Comparison of ENCODE assay signal across 18 cellular contexts in the genomic region with DNA sequence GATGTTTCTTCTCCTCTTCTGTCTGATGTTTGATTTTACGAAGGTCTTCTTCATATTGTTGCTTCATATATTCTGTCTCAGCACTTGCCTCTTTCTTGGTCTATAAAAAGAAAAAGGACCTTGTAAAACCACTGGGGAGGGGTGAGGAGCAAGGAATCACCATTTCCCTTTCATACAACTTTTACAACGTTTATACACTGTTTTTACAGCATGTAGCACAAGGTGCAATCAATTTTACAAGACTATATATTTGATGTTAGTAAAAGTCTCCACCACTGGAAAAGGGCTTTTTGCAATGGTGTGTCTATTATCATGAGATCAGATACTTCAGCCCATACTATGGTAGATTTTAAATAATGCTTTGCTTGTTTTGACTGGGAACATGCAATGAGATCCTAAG.
DNase-seq lines count a peak whose midpoint lies in the region; ATAC-seq and TF ChIP-seq lines count a peak whose summit lies in the region.
"Had no signal": no experiment of that assay in that cellular context is flagged by ENCODE, and none has a peak within 500 bp of the region (broad histone marks: within the 10 kb centered on the region; RNA-seq: fewer than 3 reads in every experiment).

No MANE protein-coding gene starts in this region.

- H3K36me3 Mint-ChIP-seq in nephron progenitor cell (ENCODE audit: low read depth) = no peaks in the 10 kb centered on the region
- H3K36me3 Mint-ChIP-seq: CD4-positive, alpha-beta memory T cell had no signal

- DNase-seq in HEK293T (ENCODE audit: extremely low spot score) (no peak), PC-3 (no peak), colonic mucosa (peak; percentile 38), nephron progenitor cell (no peak)
- no peak for DNase-seq in effector memory CD4-positive, alpha-beta T cell
- DNase-seq: C1 segment of cervical spinal cord; Calu3; CD4-positive, alpha-beta memory T cell; COR-L47; DMS53; DMS79 treated with DMSO at 0.1 percent for 48 hours; GF-D8; GOT3; HFFc6 had no signal

- H3K36me3 ChIP-seq in PC-3 (ENCODE audit: low read depth, low read length) (no peaks in the 10 kb centered on the region), colonic mucosa (no peaks in the 10 kb centered on the region)
- no peaks in the 10 kb centered on the region for H3K36me3 ChIP-seq in effector memory CD4-positive, alpha-beta T cell (ENCODE audit: control insufficient read depth, insufficient read depth, low read length)
- H3K36me3 ChIP-seq: HAP-1 had no signal

- no peaks in the 10 kb centered on the region for H3K27me3 ChIP-seq in PC-3 (ENCODE audit: low read length)
- no peaks in the 10 kb centered on the region for H3K27me3 ChIP-seq in colonic mucosa
- H3K27me3 ChIP-seq in effector memory CD4-positive, alpha-beta T cell (replicated peaks; ENCODE audit: control insufficient read depth, insufficient read depth, low read length, poor library complexity, severe bottlenecking) = no peaks in the 10 kb centered on the region

- H4K20me1 ChIP-seq in PC-3 (ENCODE audit: low read length) = no peaks in the 10 kb centered on the region

- H3K27ac ChIP-seq in PC-3 (ENCODE audit: low read length) = no peak overlapping the region
- H3K27ac ChIP-seq in colonic mucosa = no peak overlapping the region
- H3K27ac ChIP-seq in effector memory CD4-positive, alpha-beta T cell (ENCODE audit: insufficient read depth, low read length, poor library complexity, severe bottlenecking) = no peak overlapping the region

- H3K9me3 Mint-ChIP-seq in nephron progenitor cell = peaks cover 4% of the 10 kb centered on the region
- H3K9me3 Mint-ChIP-seq: HFFc6 had no signal

- intact Hi-C loops in PC-3 (cut with micrococcal nuclease) (no loop called here), colonic mucosa (cut with DNase I) (no loop called here)

- no peak overlapping the region for H3K4me3 ChIP-seq in PC-3 (ENCODE audit: low read length)
- H3K4me3 ChIP-seq in colonic mucosa = no peak overlapping the region
- no peak overlapping the region for H3K4me3 ChIP-seq in effector memory CD4-positive, alpha-beta T cell (ENCODE audit: insufficient read depth, low read depth, low read length, poor library complexity, severe bottlenecking)
- H3K4me3 ChIP-seq: HAP-1 had no signal

- no TSS peak for BruUV-seq in PC-3 (replicated peaks; lab: Mats Ljungman, UMichigan)

- peaks cover 12% of the 10 kb centered on the region for H3K27me3 Mint-ChIP-seq in nephron progenitor cell (ENCODE audit: low read depth, poor library complexity)

- no peak overlapping the region for H3K4me2 ChIP-seq in PC-3 (ENCODE audit: low read length)

- peaks cover 42% of the 10 kb centered on the region for H3K4me1 Mint-ChIP-seq in nephron progenitor cell
- H3K4me1 Mint-ChIP-seq: CD4-positive, alpha-beta memory T cell had no signal

- no peak overlapping the region for H2AFZ ChIP-seq in PC-3 (ENCODE audit: low read length)

- no peaks in the 10 kb centered on the region for H3F3A ChIP-seq in PC-3 (ENCODE audit: low read length, unreplicated experiment)

- POLR2A ChIA-PET in HEK293T (lab: Yijun Ruan, JAX) = no interaction called here
- POLR2A ChIA-PET in PC-3 (lab: Charles Lee; ENCODE audit: unreplicated experiment) = no interaction called here

- no peaks in the 10 kb centered on the region for H3K9me2 ChIP-seq in PC-3 (replicated peaks; ENCODE audit: low read length)

- TF ChIP-seq CTCF in PC-3 (conservative IDR thresholded peaks at IDR 0.05; ENCODE audit: low read depth, low read length) (no peak), colonic mucosa (IDR thresholded peaks at IDR 0.05) (no peak), nephron progenitor cell (IDR thresholded peaks at IDR 0.05) (no peak)

- H3K27ac Mint-ChIP-seq in nephron progenitor cell = peak overlapping the region; percentile 58
- H3K27ac Mint-ChIP-seq: CD4-positive, alpha-beta memory T cell; HFFc6 had no signal

- ATAC-seq in PC-3 = peak; percentile 78
- no peak for ATAC-seq in GM19328 (IDR thresholded peaks at IDR 0.05; ENCODE audit: unreplicated experiment)
- no peak for ATAC-seq in GM18858 (IDR thresholded peaks at IDR 0.05; ENCODE audit: unreplicated experiment)
- ATAC-seq in GM19395 (IDR thresholded peaks at IDR 0.05; ENCODE audit: unreplicated experiment) = no peak

- H3K9ac ChIP-seq in PC-3 (ENCODE audit: low read length) (no peak overlapping the region), colonic mucosa (ENCODE audit: low read depth in 2 of 2, low read length in 2 of 2) (peak overlapping the region in 1 of 2 donors; percentile 49)

- H3K4me1 ChIP-seq in PC-3 (ENCODE audit: insufficient read depth, low read length) (peaks cover 5% of the 10 kb centered on the region; the same call in 1 of the 2 replicates), colonic mucosa (peaks cover 6% of the 10 kb centered on the region)
- no peaks in the 10 kb centered on the region for H3K4me1 ChIP-seq in effector memory CD4-positive, alpha-beta T cell (ENCODE audit: control insufficient read depth, insufficient read depth, low read length, poor library complexity, severe bottlenecking)
- H3K4me1 ChIP-seq: HAP-1 had no signal

- no peak overlapping the region for H3K4me3 Mint-ChIP-seq in nephron progenitor cell
- H3K4me3 Mint-ChIP-seq: CD4-positive, alpha-beta memory T cell; HFFc6 had no signal

- CTCF ChIA-PET in HEK293T (lab: Yijun Ruan, JAX) = no interaction called here
- CTCF ChIA-PET in PC-3 (lab: Charles Lee) = no interaction called here

- H3K79me2 ChIP-seq in PC-3 (ENCODE audit: low read length) = no peaks in the 10 kb centered on the region

- no peaks in the 10 kb centered on the region for H3K9me3 ChIP-seq in PC-3 (ENCODE audit: low read length)
- H3K9me3 ChIP-seq in colonic mucosa = no peaks in the 10 kb centered on the region
- no peaks in the 10 kb centered on the region for H3K9me3 ChIP-seq in effector memory CD4-positive, alpha-beta T cell (ENCODE audit: control insufficient read depth, low read length)
- H3K9me3 ChIP-seq: HAP-1 had no signal

TF ChIP-seq in HEK293T, 16 proteins besides CTCF, POLR2A, EP300 and RAD21:
- TF ChIP-seq HDGF (IDR thresholded peaks at IDR 0.05; ENCODE audit: borderline replicate concordance) (no peak), TARDBP (IDR thresholded peaks at IDR 0.05) (no peak)
- TF ChIP-seq, protein P1, sequence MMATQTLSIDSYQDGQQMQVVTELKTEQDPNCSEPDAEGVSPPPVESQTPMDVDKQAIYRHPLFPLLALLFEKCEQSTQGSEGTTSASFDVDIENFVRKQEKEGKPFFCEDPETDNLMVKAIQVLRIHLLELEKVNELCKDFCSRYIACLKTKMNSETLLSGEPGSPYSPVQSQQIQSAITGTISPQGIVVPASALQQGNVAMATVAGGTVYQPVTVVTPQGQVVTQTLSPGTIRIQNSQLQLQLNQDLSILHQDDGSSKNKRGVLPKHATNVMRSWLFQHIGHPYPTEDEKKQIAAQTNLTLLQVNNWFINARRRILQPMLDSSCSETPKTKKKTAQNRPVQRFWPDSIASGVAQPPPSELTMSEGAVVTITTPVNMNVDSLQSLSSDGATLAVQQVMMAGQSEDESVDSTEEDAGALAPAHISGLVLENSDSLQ (IDR thresholded peaks at IDR 0.05) = peak; percentile 13; the same call in 1 of the 2 replicates
